In genomic region chr2:157876066-157876770, GRCh38 we compare ENCODE assay signal across 8 cellular contexts. TPM values are rescaled to one million over a fixed set of nuclear protein-coding genes. Genes with fewer than 3 reads are reported as not detected.
DNase-seq lines count a peak whose midpoint lies in the region; ATAC-seq and TF ChIP-seq lines count a peak whose summit lies in the region.

ACVR1 (minus strand) TSS chr2:157876330; CDS start chr2:157799493, 76,837 bp downstream.

- ATAC-seq in foreskin keratinocyte: peak; percentile 88

- H3K4me3 ChIP-seq in Loucy (ENCODE audit: low read length, poor library complexity, severe bottlenecking) (peak within 1 kb of the TSS; percentile 78), SJSA1 (peak within 1 kb of the TSS; percentile 62), stomach (peak within 1 kb of the TSS; percentile 68 to 87 (median 78))

- H4K20me1 ChIP-seq in H9 (ENCODE audit: control insufficient read depth, insufficient read depth, insufficient read length) (no peaks in the 10 kb centered on the region), Loucy (ENCODE audit: insufficient read depth, low read length, poor library complexity, severe bottlenecking) (no peaks in the 10 kb centered on the region)

- H3K4me2 ChIP-seq in H9 (ENCODE audit: insufficient read depth, insufficient read length, low read length) (peak within 1 kb of the TSS; percentile 91), Loucy (ENCODE audit: low read depth, low read length, poor library complexity, severe bottlenecking) (peak within 1 kb of the TSS; percentile 97)

- H4K5ac ChIP-seq in H9 (ENCODE audit: insufficient read length, low read depth, low read length): no peak within 1 kb of the TSS

- peak within 1 kb of the TSS; percentile 73 for H3K9ac ChIP-seq in H9 (ENCODE audit: extremely low read depth, insufficient read length, low read length)
- peak within 1 kb of the TSS; percentile 68 for H3K9ac ChIP-seq in Loucy (ENCODE audit: low read depth, low read length, poor library complexity, severe bottlenecking)

- WGBS in H9 (ENCODE audit: extremely low coverage, insufficient read length, low lambda C conversion rate): no CpG with 5 or more reads among the region's 82 CpGs
- WGBS in stomach, 5 donors: 0 to 1% (median 1%) methylated on average over 23 to 80 of the region's 82 CpGs

- H2BK20ac ChIP-seq in H9 (ENCODE audit: low read depth, low read length, poor library complexity, severe bottlenecking): no peak within 1 kb of the TSS

- H3K36me3 ChIP-seq in Loucy (ENCODE audit: insufficient read depth, low read length) (no peaks in the 10 kb centered on the region), SJSA1 (no peaks in the 10 kb centered on the region), stomach (no peaks in the 10 kb centered on the region)

- no peaks in the 10 kb centered on the region for H3K27me3 ChIP-seq in H9 (ENCODE audit: insufficient read depth, low read length)
- H3K27me3 ChIP-seq in Loucy (ENCODE audit: insufficient read depth, low read length, poor library complexity, severe bottlenecking): no peaks in the 10 kb centered on the region
- H3K27me3 ChIP-seq in SJSA1 (replicated peaks): no peaks in the 10 kb centered on the region
- no peaks in the 10 kb centered on the region for H3K27me3 ChIP-seq in foreskin keratinocyte
- H3K27me3 ChIP-seq in stomach: no peaks in the 10 kb centered on the region

- H3K23ac ChIP-seq in H9 (ENCODE audit: insufficient read length, low read depth, low read length): no peak within 1 kb of the TSS

- peak in 1 of 4 donors; percentile 15 for TF ChIP-seq POLR2A in stomach (IDR thresholded peaks at IDR 0.05)

- TF ChIP-seq CTCF in H9 (conservative IDR thresholded peaks at IDR 0.05) (peak; percentile 40; the same call in 2 of the 3 replicates), Loucy (conservative IDR thresholded peaks at IDR 0.05; ENCODE audit: low read length) (no peak), foreskin keratinocyte (conservative IDR thresholded peaks at IDR 0.05) (peak; percentile 54), neural crest cell (conservative IDR thresholded peaks at IDR 0.05) (peak; percentile 43), stomach (IDR thresholded peaks at IDR 0.05) (peak in 1 of 7 experiments; percentile 67)

- DNase-seq in ELR (ENCODE audit: low read depth) (peak; percentile 97), H9 (peak; percentile 95), SJSA1 (ENCODE audit: low read depth in 1 of 2, low spot score in 2 of 2) (peak; percentile 92 to 96), foreskin keratinocyte (peak; percentile 88 to 95), neural crest cell (ENCODE audit: low read depth, low spot score) (peak; percentile 76), stomach (peak; percentile 96)
- DNase-seq in activated naive CD4-positive, alpha-beta T cell (lab: John Stamatoyannopoulos, UW): peak; percentile 19 to 71 (median 49)

- no peak within 1 kb of the TSS for H3T11ph ChIP-seq in H9 (ENCODE audit: low read length)

- H3K27me3 Mint-ChIP-seq in H9 (ENCODE audit: low read depth) (peaks cover 2% of the 10 kb centered on the region; the same call in 1 of the 2 replicates), neural crest cell (ENCODE audit: low read depth) (peaks cover 37% of the 10 kb centered on the region)

- H2AFZ ChIP-seq in H9 (ENCODE audit: low read length) (no peak within 1 kb of the TSS), Loucy (ENCODE audit: low read length) (peak within 1 kb of the TSS; percentile 93)

- H3K18ac ChIP-seq in H9 (ENCODE audit: insufficient read length, low read depth, low read length): peak within 1 kb of the TSS; percentile 50

- intact Hi-C loops in stomach (cut with DNase I; ENCODE audit: low total_unique reads): loop anchor here (10.0 kb wide), 1 partner anchor 91 kb away; no protein-coding TSS in a partner anchor

- no peak within 1 kb of the TSS for H4K91ac ChIP-seq in H9 (ENCODE audit: insufficient read length, low read depth, low read length)

- no peak within 1 kb of the TSS for H3K4ac ChIP-seq in H9 (ENCODE audit: low read depth, low read length)

- H3K36me3 Mint-ChIP-seq in H9 (ENCODE audit: insufficient read depth in 1 of 3, low read depth in 3 of 3) (no peaks in the 10 kb centered on the region; a peak in 1 of 7 replicates), neural crest cell (ENCODE audit: low read depth) (no peaks in the 10 kb centered on the region)

- peaks cover 6% of the 10 kb centered on the region for H3K23me2 ChIP-seq in H9 (ENCODE audit: insufficient read length, low read depth, low read length, poor library complexity, severe bottlenecking)

- peak within 1 kb of the TSS; percentile 91 to 97 for H3K4me3 Mint-ChIP-seq in H9
- peak within 1 kb of the TSS; percentile 98 for H3K4me3 Mint-ChIP-seq in neural crest cell

- H3K9me3 Mint-ChIP-seq in H9: no peaks in the 10 kb centered on the region; a peak in 1 of 5 replicates
- H3K9me3 Mint-ChIP-seq in neural crest cell: no peaks in the 10 kb centered on the region

- H2BK5ac ChIP-seq in H9 (ENCODE audit: insufficient read length, low read length): no peak within 1 kb of the TSS

- no peaks in the 10 kb centered on the region for H3K9me3 ChIP-seq in H9 (ENCODE audit: control insufficient read depth, low read depth, low read length)
- no peaks in the 10 kb centered on the region for H3K9me3 ChIP-seq in Loucy (ENCODE audit: insufficient read depth, low read depth, low read length)
- no peaks in the 10 kb centered on the region for H3K9me3 ChIP-seq in SJSA1 (replicated peaks)
- H3K9me3 ChIP-seq in stomach: no peaks in the 10 kb centered on the region

- peak within 1 kb of the TSS; percentile 81 to 99 (median 88) for H3K27ac Mint-ChIP-seq in H9
- peak within 1 kb of the TSS; percentile 50 for H3K27ac Mint-ChIP-seq in neural crest cell (ENCODE audit: unreplicated experiment)

- H3K4me1 Mint-ChIP-seq in H9 (peaks cover 29 to 45% of the 10 kb centered on the region in 2 experiments), neural crest cell (peaks cover 23% of the 10 kb centered on the region)

- TF ChIP-seq EP300 in stomach (IDR thresholded peaks at IDR 0.05): no peak

- H3K79me2 ChIP-seq in H9 (ENCODE audit: insufficient read depth, low read length) (peaks cover 7% of the 10 kb centered on the region; the same call in 1 of the 2 replicates), Loucy (ENCODE audit: insufficient read depth, low read length) (no peaks in the 10 kb centered on the region; the same call in 1 of the 2 replicates)

- peaks cover 3% of the 10 kb centered on the region; the same call in 1 of the 2 replicates for H3K4me1 ChIP-seq in H9 (ENCODE audit: insufficient read depth, low read length)
- peaks cover 36% of the 10 kb centered on the region for H3K4me1 ChIP-seq in Loucy (ENCODE audit: insufficient read depth, low read length, poor library complexity, severe bottlenecking)
- peaks cover 26% of the 10 kb centered on the region for H3K4me1 ChIP-seq in SJSA1 (replicated peaks)
- peaks cover 24% of the 10 kb centered on the region for H3K4me1 ChIP-seq in foreskin keratinocyte
- peaks cover 26 to 63% (median 45%) of the 10 kb centered on the region in 4 donors for H3K4me1 ChIP-seq in stomach

- no peaks in the 10 kb centered on the region for H3K79me1 ChIP-seq in H9 (ENCODE audit: insufficient read depth, low read depth, low read length, poor library complexity, severe bottlenecking)

- peak within 1 kb of the TSS; percentile 73 for H3K14ac ChIP-seq in H9 (ENCODE audit: insufficient read depth, low read length)

- H2BK15ac ChIP-seq in H9 (ENCODE audit: low read depth, low read length): no peak within 1 kb of the TSS

- H3K27ac ChIP-seq in H9 (ENCODE audit: insufficient read length, low read depth, low read length) (no peak within 1 kb of the TSS), SJSA1 (peak within 1 kb of the TSS; percentile 64), foreskin keratinocyte (peak within 1 kb of the TSS; percentile 81), stomach (peak within 1 kb of the TSS; percentile 97 to 100 (median 98))

- H3K9me2 ChIP-seq in Loucy (replicated peaks; ENCODE audit: low read depth, low read length): no peaks in the 10 kb centered on the region

- no peaks in the 10 kb centered on the region for H3F3A ChIP-seq in Loucy (ENCODE audit: low read depth)

- H3K56ac ChIP-seq in H9 (ENCODE audit: insufficient read length, low read depth, low read length): no peak within 1 kb of the TSS

- H4K8ac ChIP-seq in H9 (replicated peaks; ENCODE audit: insufficient read length, low read depth, low read length): no peak within 1 kb of the TSS

- no peak within 1 kb of the TSS for H2BK12ac ChIP-seq in H9 (ENCODE audit: insufficient read length, low read depth, low read length)

- H2AK5ac ChIP-seq in H9 (ENCODE audit: insufficient read length, low read length): no peak within 1 kb of the TSS

- no peak within 1 kb of the TSS for H2BK120ac ChIP-seq in H9 (ENCODE audit: low read depth, low read length, poor library complexity, severe bottlenecking)

RNA-seq across cellular contexts. Expression of gene ACVR1, which starts in this region (rescaled TPM):
- total RNA-seq in H9 (2021) (21.2 and 25.1 TPM in 2 replicates), foreskin keratinocyte (24.4 and 28.3 TPM in 2 replicates), neural crest cell (12.2 and 12.5 TPM in 2 replicates), stomach (10 to 100 TPM in 3 of 5 donors, 1 to 10 TPM in 2; 2.3 to 32.1 (median 18.4) TPM)
- total RNA-seq in SJSA1 (2014; rRNA removed; shearing (Covaris generic)): 12.2 and 16.6 TPM in 2 replicates
- polyA plus RNA-seq in foreskin keratinocyte (13.2 and 13.7 TPM in 2 replicates), stomach (1 to 10 TPM; 3.7 to 5.6 (median 5.5) TPM)
